ENCODE assay signal across 25 cellular contexts in the genomic region with DNA sequence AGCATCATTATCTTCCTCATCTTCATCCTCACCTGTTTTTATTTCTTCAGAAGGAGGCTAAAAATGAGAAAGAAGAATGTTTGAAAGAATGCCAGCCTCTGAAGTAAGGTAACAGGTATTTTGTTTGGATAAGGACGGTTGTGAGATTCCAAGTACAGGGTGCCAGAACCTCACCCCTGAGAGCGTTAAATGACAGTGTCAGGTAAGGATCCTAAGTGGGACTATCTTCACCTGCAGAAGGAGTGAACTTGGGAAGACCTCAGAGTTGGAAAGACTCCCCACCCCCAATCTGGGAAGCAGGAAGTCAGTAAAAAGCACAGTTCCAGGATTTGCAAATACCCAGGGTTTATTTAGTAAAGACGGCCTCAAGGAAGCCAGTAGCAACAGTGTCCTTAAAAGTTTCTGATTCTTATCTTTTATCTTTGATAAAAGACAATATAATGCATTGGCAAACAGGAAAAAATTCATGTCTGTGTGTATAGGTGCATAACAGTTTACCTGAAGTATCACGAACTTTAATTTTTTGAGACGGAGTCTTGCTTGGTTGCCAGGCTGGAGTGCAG.
"Had no signal": no experiment of that assay in that cellular context is flagged by ENCODE, and none has a peak within 500 bp of the region (broad histone marks: within the 10 kb centered on the region; RNA-seq: fewer than 3 reads in every experiment).

No MANE protein-coding gene starts in this region.

- H3K4me1 Mint-ChIP-seq: stimulated activated naive B cell treated with anti-CD40 and anti-IgM and Interleukin-4, amounts not matched to agents 10 μg/mL and 1 μg/mL and 100 μg/mL, for 72 hours had no signal

- DNase-seq: activated CD4-positive, alpha-beta T cell treated with anti-CD3 and anti-CD28 coated beads for 4 hours; activated CD4-positive, alpha-beta T cell treated with anti-CD3 and anti-CD28 coated beads, Interleukin-2, amount 50 U/mL, for 4 hours; activated gamma-delta T cell; activated naive CD4-positive, alpha-beta T cell treated with anti-CD3 and anti-CD28 coated beads, Interleukin-2, amount 50 U/mL, for 16 hours; anterior cingulate cortex; body of pancreas; effector memory CD8-positive, alpha-beta T cell; foreskin fibroblast; head of caudate nucleus; hippocampal formation; left cardiac atrium; naive thymus-derived CD8-positive, alpha-beta T cell; occipital lobe; stimulated activated CD4-positive, alpha-beta T cell treated with anti-CD3 and anti-CD28 coated beads, Interleukin-15, amount 100 ng/mL, for 24 hours; stimulated activated CD4-positive, alpha-beta T cell treated with anti-CD3 and anti-CD28 coated beads, Interleukin-2, amount 100 ng/mL, for 24 hours; stimulated activated naive B cell treated with anti-CD40 and anti-IgM and Interleukin-4, amounts not matched to agents 10 μg/mL and 1 μg/mL and 100 μg/mL, for 72 hours; stomach; T-helper 1 cell; upper lobe of right lung had no signal

- H3K27me3 Mint-ChIP-seq: effector memory CD8-positive, alpha-beta T cell; naive thymus-derived CD8-positive, alpha-beta T cell; stimulated activated naive B cell treated with anti-CD40 and anti-IgM and Interleukin-4, amounts not matched to agents 10 μg/mL and 1 μg/mL and 100 μg/mL, for 72 hours had no signal

- H3K4me3 ChIP-seq: body of pancreas, coronary artery, neural progenitor cell, right atrium auricular region, stomach, thyroid gland, upper lobe of right lung had no signal

- ATAC-seq: body of pancreas; effector memory CD8-positive, alpha-beta T cell; esophagus mucosa; left cardiac atrium; naive thymus-derived CD8-positive, alpha-beta T cell; stimulated activated naive B cell treated with anti-CD40 and anti-IgM and Interleukin-4, amounts not matched to agents 10 μg/mL and 1 μg/mL and 100 μg/mL, for 72 hours; upper lobe of right lung had no signal

- H3K4me1 ChIP-seq: body of pancreas, neural progenitor cell, right atrium auricular region, stomach, upper lobe of right lung had no signal

- H3K4me3 Mint-ChIP-seq: effector memory CD8-positive, alpha-beta T cell; naive thymus-derived CD8-positive, alpha-beta T cell; neural progenitor cell; stimulated activated naive B cell treated with anti-CD40 and anti-IgM and Interleukin-4, amounts not matched to agents 10 μg/mL and 1 μg/mL and 100 μg/mL, for 72 hours had no signal

- H3K27ac ChIP-seq: body of pancreas, coronary artery, neural progenitor cell, parathyroid adenoma, right atrium auricular region, stomach, upper lobe of right lung had no signal

- H3K9me3 ChIP-seq: right atrium auricular region, stomach, thyroid gland, upper lobe of right lung had no signal

- H3K27ac Mint-ChIP-seq: neural progenitor cell had no signal

- H3K9me3 Mint-ChIP-seq: effector memory CD8-positive, alpha-beta T cell; naive thymus-derived CD8-positive, alpha-beta T cell; neural progenitor cell; stimulated activated naive B cell treated with anti-CD40 and anti-IgM and Interleukin-4, amounts not matched to agents 10 μg/mL and 1 μg/mL and 100 μg/mL, for 72 hours had no signal
